In genomic region chr11:77633856-77634425, GRCh38 we compare ENCODE assay signal across 18 cellular contexts. TPM values are rescaled to one million over a fixed set of nuclear protein-coding genes. Genes with fewer than 3 reads are reported as not detected.
DNase-seq lines count a peak whose midpoint lies in the region; ATAC-seq and TF ChIP-seq lines count a peak whose summit lies in the region.
"Had no signal": no experiment of that assay in that cellular context is flagged by ENCODE, and none has a peak within 500 bp of the region (broad histone marks: within the 10 kb centered on the region; RNA-seq: fewer than 3 reads in every experiment).

No MANE protein-coding gene starts in this region.

- TF ChIP-seq CTCF in GM23338 (conservative IDR thresholded peaks at IDR 0.05; ENCODE audit: low read depth in 2 of 2), result no peak
- TF ChIP-seq CTCF in RWPE2 (IDR thresholded peaks at IDR 0.05; ENCODE audit: poor library complexity, severe bottlenecking), result no peak
- no peak for TF ChIP-seq CTCF in fibroblast of villous mesenchyme (IDR thresholded peaks at IDR 0.05; ENCODE audit: insufficient read depth, low read depth, low read length)

- H3K9me2 ChIP-seq in GM23338 (ENCODE audit: insufficient read depth), result no peaks in the 10 kb centered on the region

- DNase-seq in SKM-1 treated with dmso at 0.1 percent for 144 hours (lab: John Stamatoyannopoulos, UW; ENCODE audit: unreplicated experiment) (peak; percentile 59), SKM-1 (lab: John Stamatoyannopoulos, UW; ENCODE audit: unreplicated experiment) (no peak), GM23338 (ENCODE audit: low spot score) (no peak), RWPE2 (ENCODE audit: low spot score) (no peak), fibroblast of villous mesenchyme (ENCODE audit: low read depth) (peak; percentile 90), NCI-H2107 treated with DMSO at 0.1 percent for 48 hours (lab: John Stamatoyannopoulos, UW; ENCODE audit: unreplicated experiment) (no peak)
- DNase-seq in stimulated activated CD4-positive, alpha-beta T cell treated with anti-CD3 and anti-CD28 coated beads, Interleukin-1b, Interleukin-23, amount 100 ng/mL, for 48 hours, result no peak
- DNase-seq: activated CD4-positive, CD25-positive, alpha-beta regulatory T cell treated with anti-CD3 and anti-CD28 coated beads, Interleukin-2, amount 50 U/mL, for 72 hours; CD8-positive, alpha-beta T cell; hippocampal formation; left colon; NCI-H1694; NCI-H524 treated with DMSO at 0.1 percent for 48 hours had no signal

- ATAC-seq in GM23338 (no peak), RWPE2 (ENCODE audit: low read depth) (no peak), GM21528 (IDR thresholded peaks at IDR 0.05; ENCODE audit: low FRiP score, unreplicated experiment) (no peak)
- ATAC-seq: CD8-positive, alpha-beta T cell; left colon; Panc1 had no signal

- peaks cover 32% of the 10 kb centered on the region for H3K36me3 Mint-ChIP-seq in GM23338 (ENCODE audit: low read depth)

- no peak overlapping the region for H3K27ac Mint-ChIP-seq in GM23338

- H3K27me3 ChIP-seq in GM23338 (ENCODE audit: insufficient read depth) (no peaks in the 10 kb centered on the region), RWPE2 (ENCODE audit: insufficient read depth, poor library complexity, severe bottlenecking) (no peaks in the 10 kb centered on the region)

- H3K4me3 Mint-ChIP-seq in GM23338, result no peak overlapping the region

- H3K27me3 Mint-ChIP-seq in GM23338 (ENCODE audit: insufficient read depth, low read depth, poor library complexity), result peaks cover 3% of the 10 kb centered on the region

- no peak overlapping the region for H3K4me3 ChIP-seq in GM23338
- no peak overlapping the region for H3K4me3 ChIP-seq in RWPE2 (ENCODE audit: severe bottlenecking)
- peak overlapping the region; percentile 21 for H3K4me3 ChIP-seq in fibroblast of villous mesenchyme (ENCODE audit: low read depth, low read length)
- H3K4me3 ChIP-seq: HAP-1, prostate gland had no signal

- H4K20me1 ChIP-seq in GM23338 (replicated peaks; ENCODE audit: insufficient read depth), result peaks cover 13% of the 10 kb centered on the region

- H3K27ac ChIP-seq in GM23338 (ENCODE audit: low read depth), result peak overlapping the region; percentile 27; the same call in 1 of the 2 replicates
- peak overlapping the region; percentile 54 for H3K27ac ChIP-seq in RWPE2 (ENCODE audit: poor library complexity, severe bottlenecking)
- H3K27ac ChIP-seq: 22Rv1, prostate gland had no signal

- no peaks in the 10 kb centered on the region for H3K9me3 ChIP-seq in RWPE2 (ENCODE audit: severe bottlenecking)
- H3K9me3 ChIP-seq: HAP-1, prostate gland had no signal

- H2AFZ ChIP-seq in GM23338, result no peak overlapping the region

- H3K36me3 ChIP-seq in GM23338 (ENCODE audit: insufficient read depth) (no peaks in the 10 kb centered on the region), RWPE2 (ENCODE audit: low read depth) (peaks cover 34% of the 10 kb centered on the region)
- H3K36me3 ChIP-seq: prostate gland had no signal

- H3K4me2 ChIP-seq in GM23338, result no peak overlapping the region

- peaks cover 86% of the 10 kb centered on the region for H3K79me2 ChIP-seq in GM23338 (replicated peaks; ENCODE audit: insufficient read depth)

- H3K4me1 ChIP-seq in GM23338 (ENCODE audit: insufficient read depth) (peaks cover 7% of the 10 kb centered on the region; the same call in 1 of the 2 replicates), RWPE2 (ENCODE audit: insufficient read depth, poor library complexity, severe bottlenecking) (peaks cover 8% of the 10 kb centered on the region)
- H3K4me1 ChIP-seq: prostate gland had no signal

- H3F3A ChIP-seq in GM23338 (replicated peaks; ENCODE audit: low read depth), result 0 out of 2 replicates have a peak, but pooled peaks cover under 1% of the 10 kb centered on the region

- H3K4me1 Mint-ChIP-seq in GM23338, result peaks cover 17% of the 10 kb centered on the region

- no peaks in the 10 kb centered on the region; the same call in 2 of the 3 replicates for H3K9me3 Mint-ChIP-seq in GM23338
- H3K9me3 Mint-ChIP-seq: CD8-positive, alpha-beta T cell had no signal

TF ChIP-seq in GM23338, 12 proteins besides CTCF, POLR2A, EP300 and RAD21 (continues in another document):
- TF ChIP-seq NANOG (IDR thresholded peaks at IDR 0.05; ENCODE audit: borderline replicate concordance) (no peak), JUNB (IDR thresholded peaks at IDR 0.05; ENCODE audit: unreplicated experiment) (no peak), STAT1 (IDR thresholded peaks at IDR 0.05; ENCODE audit: unreplicated experiment) (no peak), ZNF114 (CRISPR knock-in tag; IDR thresholded peaks at IDR 0.05) (no peak), REST (IDR thresholded peaks at IDR 0.05; ENCODE audit: unreplicated experiment) (no peak)

RNA-seq across cellular contexts. Expression of gene CLNS1A, which starts 3.7 kb away (rescaled TPM):
- 204 and 208 TPM in 2 replicates for total RNA-seq in GM23338 (2014; rRNA removed; shearing (Covaris generic))
- polyA plus RNA-seq in GM23338 (2016; fragmentation: Nextera tagmentation; extraction: Ambion mirVana), result 131 and 160 TPM in 2 replicates
- 69.3 and 88.5 TPM in 2 replicates for total RNA-seq in fibroblast of villous mesenchyme

RNA-seq across cellular contexts. Expression of gene AQP11, which starts 44.2 kb away (rescaled TPM):
- total RNA-seq in GM23338 (2014; rRNA removed; shearing (Covaris generic)), result 1.7 and 1.8 TPM in 2 replicates
- polyA plus RNA-seq in GM23338 (2016; fragmentation: Nextera tagmentation; extraction: Ambion mirVana), result 3.4 and 4.1 TPM in 2 replicates
- total RNA-seq in fibroblast of villous mesenchyme, result 1.6 and 1.7 TPM in 2 replicates

Comparison
In these comparisons a context has a peak if more than half of its experiments do, and no peak if none do; other contexts are left out.
1. DNase-seq: peak in SKM-1 treated with dmso at 0.1 percent for 144 hours (single experiment) and fibroblast of villous mesenchyme (single experiment); none in SKM-1 (single experiment), GM23338 (single experiment), RWPE2 (single experiment), NCI-H2107 treated with DMSO at 0.1 percent for 48 hours (single experiment) and stimulated activated CD4-positive, alpha-beta T cell treated with anti-CD3 and anti-CD28 coated beads, Interleukin-1b, Interleukin-23, amount 100 ng/mL, for 48 hours (single experiment).